Comparison of ENCODE assay signal across 10 cellular contexts in genomic region chr3:29283297-29283681, GRCh38. TPM values are rescaled to one million over a fixed set of nuclear protein-coding genes. Genes with fewer than 3 reads are reported as not detected.
DNase-seq lines count a peak whose midpoint lies in the region; ATAC-seq and TF ChIP-seq lines count a peak whose summit lies in the region.
"Had no signal": no experiment of that assay in that cellular context is flagged by ENCODE, and none has a peak within 500 bp of the region (broad histone marks: within the 10 kb centered on the region; RNA-seq: fewer than 3 reads in every experiment).

No MANE protein-coding gene starts in this region.

- 4 to 22% (median 11%) methylated on average over 3 of the region's 3 CpGs for WGBS in heart left ventricle, 4 donors
- 31 to 40% methylated on average over 3 of the region's 3 CpGs for WGBS in lower leg skin, 2 donors

- no peak for TF ChIP-seq POLR2A in heart left ventricle (IDR thresholded peaks at IDR 0.05)
- no peak for TF ChIP-seq POLR2A in lower leg skin (IDR thresholded peaks at IDR 0.05)
- no peak for TF ChIP-seq POLR2A in erythroblast (IDR thresholded peaks at IDR 0.05; ENCODE audit: low read length)

- H3K9me3 ChIP-seq in heart left ventricle (no peaks in the 10 kb centered on the region), upper lobe of right lung (no peaks in the 10 kb centered on the region)

- no peaks in the 10 kb centered on the region for H3K27me3 ChIP-seq in heart left ventricle
- no peaks in the 10 kb centered on the region for H3K27me3 ChIP-seq in upper lobe of right lung

- peak in 1 of 12 donors; percentile 8 for TF ChIP-seq CTCF in heart left ventricle (IDR thresholded peaks at IDR 0.05)
- no peak for TF ChIP-seq CTCF in astrocyte of the cerebellum (IDR thresholded peaks at IDR 0.05; ENCODE audit: low read depth, low read length, missing control alignments)
- TF ChIP-seq CTCF in lower leg skin (IDR thresholded peaks at IDR 0.05) = no peak
- TF ChIP-seq CTCF in upper lobe of right lung (IDR thresholded peaks at IDR 0.05) = no peak

- H3K36me3 ChIP-seq in heart left ventricle (no peaks in the 10 kb centered on the region), upper lobe of right lung (no peaks in the 10 kb centered on the region)

- H3K27ac ChIP-seq in heart left ventricle (peak overlapping the region; percentile 83 to 96 (median 91)), upper lobe of right lung (peak overlapping the region; percentile 84)

- H3K4me1 ChIP-seq in heart left ventricle = peaks cover 0 to 44% (median 24%) of the 10 kb centered on the region in 12 donors
- no peaks in the 10 kb centered on the region for H3K4me1 ChIP-seq in upper lobe of right lung

- no peak for ATAC-seq in heart left ventricle
- ATAC-seq in Right ventricle myocardium inferior = no peak
- ATAC-seq in upper lobe of right lung = no peak
- ATAC-seq: naive thymus-derived CD8-positive, alpha-beta T cell had no signal

- H3K4me3 ChIP-seq in heart left ventricle (peak overlapping the region; percentile 43 to 84 (median 66)), astrocyte of the cerebellum (ENCODE audit: low read depth, low read length) (peak overlapping the region; percentile 71), lower leg skin (ENCODE audit: low read depth, poor library complexity, severe bottlenecking) (peak overlapping the region; percentile 12), upper lobe of right lung (peak overlapping the region; percentile 66)

- in situ Hi-C loops in astrocyte of the cerebellum (cut with HindIII; ENCODE audit: low sequenced_read_pairs) = no loop called here

- DNase-seq in heart left ventricle (no peak), Right ventricle myocardium inferior (ENCODE audit: missing footprints) (no peak), astrocyte of the cerebellum (ENCODE audit: low read depth) (no peak), lower leg skin (ENCODE audit: low spot score in 2 of 2) (no peak), upper lobe of right lung (no peak), erythroblast (lab: John Stamatoyannopoulos, UW) (no peak), activated gamma-delta T cell treated with Interleukin-2 at 50 U/mL for 16 hours (no peak), HuH-7 (ENCODE audit: low spot score) (no peak)
- DNase-seq: DMS153; naive thymus-derived CD8-positive, alpha-beta T cell had no signal

- intact Hi-C loops in heart left ventricle (cut with DNase I) (loop anchor here (2.0 to 10.0 kb wide), 23 partner anchors 39 to 479 kb away; no protein-coding TSS in a partner anchor), Right ventricle myocardium inferior (cut with DNase I) (loop anchor here (5.0 kb wide), 5 partner anchors 49 to 409 kb away; no protein-coding TSS in a partner anchor), lower leg skin (cut with DNase I; ENCODE audit: low total_unique reads) (no loop called here), upper lobe of right lung (cut with DNase I) (no loop called here)

RNA-seq across cellular contexts. Expression of gene RBMS3, which starts 2.4 kb away (rescaled TPM):
- total RNA-seq in heart left ventricle = 10 to 100 TPM; 19.0 to 35.6 (median 27.3) TPM
- 1 to 10 TPM; 4.8 to 5.3 TPM for polyA plus RNA-seq in heart left ventricle
- 32.7 TPM for total RNA-seq in Right ventricle myocardium inferior
- total RNA-seq in lower leg skin = 10 to 100 TPM in 3 of 4 donors, 1 to 10 TPM in 1; 7.3 to 21.8 (median 12.8) TPM
- 85.9 TPM for total RNA-seq in upper lobe of right lung
- total RNA-seq: naive thymus-derived CD8-positive, alpha-beta T cell had no signal
- polyA plus RNA-seq: naive thymus-derived CD8-positive, alpha-beta T cell had no signal

Comparison
In these comparisons a context has a peak if more than half of its experiments do, and no peak if none do; other contexts are left out.
1. H3K4me3 ChIP-seq: peak in every context shown above with its lines; median percentile 71 in astrocyte of the cerebellum; 66 in heart left ventricle; 66 in upper lobe of right lung; 12 in lower leg skin.
2. intact Hi-C loops: an anchor here in heart left ventricle (2.0 to 10.0 kb wide) and Right ventricle myocardium inferior (5.0 kb wide); none called in lower leg skin and upper lobe of right lung.